Comparison of ENCODE assay signal across 9 cellular contexts in the genomic region with DNA sequence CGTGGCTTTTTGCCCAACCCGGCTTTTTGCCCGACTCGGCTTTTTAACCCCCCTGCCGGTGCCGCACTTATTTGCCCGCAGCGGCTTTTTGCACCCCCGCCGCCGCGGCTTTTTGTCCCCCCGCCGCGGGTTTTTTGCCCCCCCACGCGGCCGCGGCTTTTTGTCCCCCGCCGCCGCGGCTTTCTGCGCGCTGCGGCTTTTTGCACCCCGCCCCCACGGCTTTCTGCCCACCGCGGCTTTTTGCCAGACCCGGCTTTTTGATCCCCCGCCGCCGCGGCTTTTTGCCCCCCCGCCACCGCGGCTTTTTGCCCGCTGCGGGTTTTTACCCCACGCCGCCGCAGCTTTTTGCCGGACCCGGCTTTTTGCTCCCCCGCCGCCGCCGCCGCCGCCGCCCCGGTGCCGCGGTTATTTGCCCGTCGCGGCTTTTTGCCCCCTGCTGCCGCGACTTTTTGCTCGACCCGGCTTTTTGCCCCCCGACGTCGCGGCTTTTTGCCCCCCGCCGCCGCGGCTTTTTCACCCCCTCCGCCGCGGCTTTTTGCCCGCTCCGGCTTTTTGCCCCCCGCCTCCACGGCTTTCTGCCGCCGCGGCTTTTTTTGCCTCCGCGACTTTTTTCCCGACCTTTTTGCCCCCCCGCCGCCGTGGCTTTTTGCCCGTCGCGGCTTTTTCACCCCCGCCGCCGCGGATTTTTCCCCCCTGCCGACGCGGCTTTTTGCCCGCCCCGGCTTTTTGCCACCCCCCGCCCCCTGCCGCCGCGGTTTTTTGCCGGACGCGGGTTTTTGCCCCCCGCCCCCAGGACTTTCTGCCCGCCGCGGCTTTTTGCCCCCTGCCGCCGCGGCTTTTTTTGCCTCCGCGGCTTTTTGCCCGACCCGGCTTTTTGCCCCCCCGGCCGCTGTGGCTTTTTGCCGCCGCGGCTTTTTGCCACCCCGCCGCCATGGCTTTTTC.
DNase-seq lines count a peak whose midpoint lies in the region; ATAC-seq and TF ChIP-seq lines count a peak whose summit lies in the region.
"Had no signal": no experiment of that assay in that cellular context is flagged by ENCODE, and none has a peak within 500 bp of the region (broad histone marks: within the 10 kb centered on the region; RNA-seq: fewer than 3 reads in every experiment).

No MANE protein-coding gene starts in this region.

- H3K36me3 ChIP-seq in thoracic aorta: no peaks in the 10 kb centered on the region

- H3K9me3 Mint-ChIP-seq in activated CD4-positive, alpha-beta T cell treated with anti-CD3 and anti-CD28 coated beads, Interleukin-2, amount 10 ng/mL, durations not matched to agents 7 days and 5 days: no peaks in the 10 kb centered on the region
- no peaks in the 10 kb centered on the region for H3K9me3 Mint-ChIP-seq in activated CD4-positive, alpha-beta T cell treated with anti-CD3 and anti-CD28 coated beads, Interleukin-2, amount 10 ng/mL, durations not matched to agents 24 days and 14 days
- H3K9me3 Mint-ChIP-seq in activated naive CD8-positive, alpha-beta T cell treated with anti-CD3 and anti-CD28 coated beads, Interleukin-2, amount 50 U/mL, for 24 hours: no peaks in the 10 kb centered on the region
- H3K9me3 Mint-ChIP-seq in activated CD4-positive, alpha-beta memory T cell treated with anti-CD3 and anti-CD28 coated beads, Interleukin-2, amount 10 ng/mL, durations not matched to agents 7 days and 5 days: no peaks in the 10 kb centered on the region

- H3K9me3 ChIP-seq in iPS-18c (ENCODE audit: control insufficient read depth, insufficient read depth, low read length) (peaks cover 2% of the 10 kb centered on the region), thoracic aorta (no peaks in the 10 kb centered on the region)

- H3K4me3 ChIP-seq in iPS-18c (ENCODE audit: insufficient read depth, low read depth, low read length) (peak overlapping the region; percentile 50; the same call in 1 of the 2 replicates), thoracic aorta (peak overlapping the region; percentile 70)

- peaks cover 8 to 11% of the 10 kb centered on the region in 2 donors for H3K4me1 ChIP-seq in thoracic aorta (ENCODE audit: control insufficient read depth in 1 of 2, low read depth in 2 of 2)

- no peak for DNase-seq in activated CD4-positive, alpha-beta T cell treated with anti-CD3 and anti-CD28 coated beads, Interleukin-2, amount 10 ng/mL, durations not matched to agents 7 days and 5 days
- DNase-seq in activated CD4-positive, alpha-beta T cell treated with anti-CD3 and anti-CD28 coated beads, Interleukin-2, amount 10 ng/mL, durations not matched to agents 24 days and 14 days: no peak
- DNase-seq in activated naive CD8-positive, alpha-beta T cell treated with anti-CD3 and anti-CD28 coated beads, Interleukin-2, amount 50 U/mL, for 24 hours: peak; percentile 28
- no peak for DNase-seq in thoracic aorta (ENCODE audit: low spot score)
- DNase-seq in activated CD4-positive, alpha-beta memory T cell treated with anti-CD3 and anti-CD28 coated beads, Interleukin-2, amount 10 ng/mL, durations not matched to agents 7 days and 5 days: no peak

- peaks cover 3% of the 10 kb centered on the region for H3K36me3 Mint-ChIP-seq in activated CD4-positive, alpha-beta T cell treated with anti-CD3 and anti-CD28 coated beads, Interleukin-2, amount 10 ng/mL, durations not matched to agents 7 days and 5 days (ENCODE audit: low read depth)
- peaks cover 1% of the 10 kb centered on the region for H3K36me3 Mint-ChIP-seq in activated CD4-positive, alpha-beta T cell treated with anti-CD3 and anti-CD28 coated beads, Interleukin-2, amount 10 ng/mL, durations not matched to agents 24 days and 14 days (ENCODE audit: low read depth)
- peaks cover 1% of the 10 kb centered on the region for H3K36me3 Mint-ChIP-seq in activated naive CD8-positive, alpha-beta T cell treated with anti-CD3 and anti-CD28 coated beads, Interleukin-2, amount 50 U/mL, for 24 hours (ENCODE audit: low read depth)
- peaks cover 5% of the 10 kb centered on the region for H3K36me3 Mint-ChIP-seq in activated CD4-positive, alpha-beta memory T cell treated with anti-CD3 and anti-CD28 coated beads, Interleukin-2, amount 10 ng/mL, durations not matched to agents 7 days and 5 days (ENCODE audit: low read depth)

- TF ChIP-seq CTCF in thoracic aorta (IDR thresholded peaks at IDR 0.05): no peak

- POLR2A ChIA-PET in activated CD4-positive, alpha-beta T cell treated with anti-CD3 and anti-CD28 coated beads, Interleukin-2, amount 10 ng/mL, durations not matched to agents 7 days and 5 days (lab: Charles Lee): no interaction called here
- POLR2A ChIA-PET in activated CD4-positive, alpha-beta memory T cell treated with anti-CD3 and anti-CD28 coated beads, Interleukin-2, amount 10 ng/mL, durations not matched to agents 7 days and 5 days (lab: Charles Lee): no interaction called here

- H3K27me3 ChIP-seq in thoracic aorta (replicated peaks; ENCODE audit: insufficient read depth): peaks cover 8% of the 10 kb centered on the region

- H3K27ac Mint-ChIP-seq in activated CD4-positive, alpha-beta T cell treated with anti-CD3 and anti-CD28 coated beads, Interleukin-2, amount 10 ng/mL, durations not matched to agents 7 days and 5 days: peak overlapping the region; percentile 25
- H3K27ac Mint-ChIP-seq in activated CD4-positive, alpha-beta T cell treated with anti-CD3 and anti-CD28 coated beads, Interleukin-2, amount 10 ng/mL, durations not matched to agents 24 days and 14 days: no peak overlapping the region
- H3K27ac Mint-ChIP-seq in activated naive CD8-positive, alpha-beta T cell treated with anti-CD3 and anti-CD28 coated beads, Interleukin-2, amount 50 U/mL, for 24 hours: no peak overlapping the region
- H3K27ac Mint-ChIP-seq in activated CD4-positive, alpha-beta memory T cell treated with anti-CD3 and anti-CD28 coated beads, Interleukin-2, amount 10 ng/mL, durations not matched to agents 7 days and 5 days: no peak overlapping the region

- CTCF ChIA-PET in activated CD4-positive, alpha-beta T cell treated with anti-CD3 and anti-CD28 coated beads, Interleukin-2, amount 10 ng/mL, durations not matched to agents 7 days and 5 days (lab: Charles Lee): no interaction called here
- CTCF ChIA-PET in activated CD4-positive, alpha-beta memory T cell treated with anti-CD3 and anti-CD28 coated beads, Interleukin-2, amount 10 ng/mL, durations not matched to agents 7 days and 5 days (lab: Charles Lee): no interaction called here

- H3K27me3 Mint-ChIP-seq in activated CD4-positive, alpha-beta T cell treated with anti-CD3 and anti-CD28 coated beads, Interleukin-2, amount 10 ng/mL, durations not matched to agents 7 days and 5 days: peaks cover 14% of the 10 kb centered on the region
- H3K27me3 Mint-ChIP-seq in activated CD4-positive, alpha-beta T cell treated with anti-CD3 and anti-CD28 coated beads, Interleukin-2, amount 10 ng/mL, durations not matched to agents 24 days and 14 days: peaks cover 17% of the 10 kb centered on the region
- peaks cover 21% of the 10 kb centered on the region for H3K27me3 Mint-ChIP-seq in activated naive CD8-positive, alpha-beta T cell treated with anti-CD3 and anti-CD28 coated beads, Interleukin-2, amount 50 U/mL, for 24 hours
- H3K27me3 Mint-ChIP-seq in activated CD4-positive, alpha-beta memory T cell treated with anti-CD3 and anti-CD28 coated beads, Interleukin-2, amount 10 ng/mL, durations not matched to agents 7 days and 5 days: peaks cover 12% of the 10 kb centered on the region

- no peak overlapping the region for H3K4me3 Mint-ChIP-seq in activated CD4-positive, alpha-beta T cell treated with anti-CD3 and anti-CD28 coated beads, Interleukin-2, amount 10 ng/mL, durations not matched to agents 7 days and 5 days
- no peak overlapping the region for H3K4me3 Mint-ChIP-seq in activated CD4-positive, alpha-beta T cell treated with anti-CD3 and anti-CD28 coated beads, Interleukin-2, amount 10 ng/mL, durations not matched to agents 24 days and 14 days
- H3K4me3 Mint-ChIP-seq in activated naive CD8-positive, alpha-beta T cell treated with anti-CD3 and anti-CD28 coated beads, Interleukin-2, amount 50 U/mL, for 24 hours: peak overlapping the region; percentile 14
- H3K4me3 Mint-ChIP-seq in activated CD4-positive, alpha-beta memory T cell treated with anti-CD3 and anti-CD28 coated beads, Interleukin-2, amount 10 ng/mL, durations not matched to agents 7 days and 5 days: no peak overlapping the region

- ATAC-seq in activated naive CD8-positive, alpha-beta T cell treated with anti-CD3 and anti-CD28 coated beads, Interleukin-2, amount 50 U/mL, for 24 hours: no peak
- ATAC-seq in thoracic aorta (ENCODE audit: insufficient number of reproducible peaks, low FRiP score, low read depth) (no peak), HG02588 (IDR thresholded peaks at IDR 0.05; ENCODE audit: unreplicated experiment) (no peak), HG03432 (IDR thresholded peaks at IDR 0.05; ENCODE audit: unreplicated experiment) (no peak)

- peaks cover 5% of the 10 kb centered on the region for H3K4me1 Mint-ChIP-seq in activated CD4-positive, alpha-beta T cell treated with anti-CD3 and anti-CD28 coated beads, Interleukin-2, amount 10 ng/mL, durations not matched to agents 7 days and 5 days
- H3K4me1 Mint-ChIP-seq in activated CD4-positive, alpha-beta T cell treated with anti-CD3 and anti-CD28 coated beads, Interleukin-2, amount 10 ng/mL, durations not matched to agents 24 days and 14 days: peaks cover 3% of the 10 kb centered on the region
- H3K4me1 Mint-ChIP-seq in activated naive CD8-positive, alpha-beta T cell treated with anti-CD3 and anti-CD28 coated beads, Interleukin-2, amount 50 U/mL, for 24 hours: peaks cover 6% of the 10 kb centered on the region
- H3K4me1 Mint-ChIP-seq in activated CD4-positive, alpha-beta memory T cell treated with anti-CD3 and anti-CD28 coated beads, Interleukin-2, amount 10 ng/mL, durations not matched to agents 7 days and 5 days: peaks cover 6% of the 10 kb centered on the region

- H3K27ac ChIP-seq in thoracic aorta: peak overlapping the region in 1 of 2 donors; percentile 45
- H3K27ac ChIP-seq: C4-2B had no signal

- intact Hi-C loops in activated CD4-positive, alpha-beta T cell treated with anti-CD3 and anti-CD28 coated beads, Interleukin-2, amount 10 ng/mL, durations not matched to agents 24 days and 14 days (cut with micrococcal nuclease): no loop called here
